19 cellular contexts compared by ENCODE assay signal in genomic region chr22:20420157-20420842, GRCh38.
"Had no signal": no experiment of that assay in that cellular context is flagged by ENCODE, and none has a peak within 500 bp of the region (broad histone marks: within the 10 kb centered on the region; RNA-seq: fewer than 3 reads in every experiment).

No MANE protein-coding gene starts in this region.

- H3K9me3 ChIP-seq: right atrium auricular region, suprapubic skin had no signal

- H3K36me3 ChIP-seq: right atrium auricular region, suprapubic skin had no signal

- H3K36me3 Mint-ChIP-seq: natural killer cell treated with Interleukin-12 subunit alpha and Interleukin-12 subunit beta and Interleukin-15 and Interleukin-18, amount 100 ng/mL, for 72 hours had no signal

- H3K9me3 Mint-ChIP-seq: activated B cell treated with CpG ODN at 0.5 μM for 24 hours; activated CD4-positive, alpha-beta T cell treated with anti-CD3 and anti-CD28 coated beads, Interleukin-2, amount 10 ng/mL, durations not matched to agents 24 days and 14 days; activated naive CD8-positive, alpha-beta T cell treated with anti-CD3 and anti-CD28 coated beads, Interleukin-2, amount 50 U/mL, for 24 hours; natural killer cell treated with Interleukin-12 subunit alpha and Interleukin-12 subunit beta and Interleukin-15 and Interleukin-18, amount 100 ng/mL, for 72 hours had no signal

- H3K4me2 ChIP-seq: smooth muscle cell had no signal

- H3K4me3 ChIP-seq: right atrium auricular region, smooth muscle cell, suprapubic skin had no signal

- H3K4me3 Mint-ChIP-seq: activated B cell treated with CpG ODN at 0.5 μM for 24 hours; activated CD4-positive, alpha-beta T cell treated with anti-CD3 and anti-CD28 coated beads, Interleukin-2, amount 10 ng/mL, durations not matched to agents 24 days and 14 days; activated CD8-positive, alpha-beta T cell treated with anti-CD3 and anti-CD28 coated beads, Interleukin-2, amount 10 ng/mL, durations not matched to agents 7 days and 5 days; activated naive CD8-positive, alpha-beta T cell treated with anti-CD3 and anti-CD28 coated beads, Interleukin-2, amount 50 U/mL, for 24 hours; natural killer cell treated with Interleukin-12 subunit alpha and Interleukin-12 subunit beta and Interleukin-15 and Interleukin-18, amount 100 ng/mL, for 72 hours had no signal

- ATAC-seq: activated CD8-positive, alpha-beta T cell treated with anti-CD3 and anti-CD28 coated beads, Interleukin-2, amount 10 ng/mL, durations not matched to agents 7 days and 5 days; activated naive CD8-positive, alpha-beta T cell treated with anti-CD3 and anti-CD28 coated beads, Interleukin-2, amount 50 U/mL, for 24 hours; natural killer cell treated with Interleukin-12 subunit alpha and Interleukin-12 subunit beta and Interleukin-15 and Interleukin-18, amount 100 ng/mL, for 72 hours; stimulated activated naive CD8-positive, alpha-beta T cell treated with anti-CD3 and anti-CD28 coated beads, Interleukin-15, Interleukin-2, amounts not matched to agents 100 U/mL and 50 U/mL, for 24 hours had no signal

- H3K27ac Mint-ChIP-seq: activated B cell treated with CpG ODN at 0.5 μM for 24 hours; activated CD4-positive, alpha-beta T cell treated with anti-CD3 and anti-CD28 coated beads, Interleukin-2, amount 10 ng/mL, durations not matched to agents 24 days and 14 days; activated CD8-positive, alpha-beta T cell treated with anti-CD3 and anti-CD28 coated beads, Interleukin-2, amount 10 ng/mL, durations not matched to agents 7 days and 5 days; activated naive CD8-positive, alpha-beta T cell treated with anti-CD3 and anti-CD28 coated beads, Interleukin-2, amount 50 U/mL, for 24 hours; natural killer cell treated with Interleukin-12 subunit alpha and Interleukin-12 subunit beta and Interleukin-15 and Interleukin-18, amount 100 ng/mL, for 72 hours had no signal

- DNase-seq: activated B cell treated with CpG ODN at 0.5 μM for 24 hours; activated CD4-positive, alpha-beta T cell treated with anti-CD3 and anti-CD28 coated beads, Interleukin-2, amount 10 ng/mL, durations not matched to agents 24 days and 14 days; activated CD8-positive, alpha-beta memory T cell treated with anti-CD3 and anti-CD28 coated beads, Interleukin-2, amount 50 U/mL, for 4 hours; activated CD8-positive, alpha-beta T cell treated with anti-CD3 and anti-CD28 coated beads, Interleukin-2, amount 10 ng/mL, durations not matched to agents 7 days and 5 days; activated gamma-delta T cell treated with Interleukin-2 at 50 U/mL for 16 hours; activated naive CD8-positive, alpha-beta T cell treated with anti-CD3 and anti-CD28 coated beads, Interleukin-2, amount 50 U/mL, for 24 hours; activated T-cell treated with anti-CD3 and anti-CD28 coated beads, Interleukin-2, amount 50 U/mL, for 48 hours; foreskin fibroblast; kidney glomerular epithelial cell; stimulated activated naive CD8-positive, alpha-beta T cell treated with anti-CD3 and anti-CD28 coated beads, Interleukin-15, Interleukin-2, amounts not matched to agents 100 U/mL and 50 U/mL, for 24 hours; SW 1271 had no signal

- H3K27me3 ChIP-seq: right atrium auricular region had no signal

- FAIRE-seq: astrocyte, colon, endothelial cell of umbilical vein, TTC549 had no signal

- H3K27ac ChIP-seq: right atrium auricular region, suprapubic skin had no signal
